9 cellular contexts compared by ENCODE assay signal in genomic region chr6:105359419-105360366, GRCh38. TPM values are rescaled to one million over a fixed set of nuclear protein-coding genes. Genes with fewer than 3 reads are reported as not detected.
DNase-seq lines count a peak whose midpoint lies in the region; ATAC-seq and TF ChIP-seq lines count a peak whose summit lies in the region.
"Had no signal": no experiment of that assay in that cellular context is flagged by ENCODE, and none has a peak within 500 bp of the region (broad histone marks: within the 10 kb centered on the region; RNA-seq: fewer than 3 reads in every experiment).

No MANE protein-coding gene starts in this region.

- no peak for ATAC-seq in GM19035 (IDR thresholded peaks at IDR 0.05; ENCODE audit: unreplicated experiment)
- ATAC-seq in HG02840 (IDR thresholded peaks at IDR 0.05; ENCODE audit: low FRiP score, unreplicated experiment) = no peak

- DNase-seq in GM04503 (ENCODE audit: low read depth) = peak; percentile 85
- peak; percentile 81 for DNase-seq in HT1080 (ENCODE audit: low read depth)
- peak; percentile 87 to 95 for DNase-seq in cardiac fibroblast (ENCODE audit: low read depth in 2 of 2)
- peak; percentile 90 for DNase-seq in osteoblast (ENCODE audit: insufficient read length, low spot score, missing footprints)
- no peak for DNase-seq in stimulated activated naive CD4-positive, alpha-beta T cell (lab: John Stamatoyannopoulos, UW)
- DNase-seq in occipital lobe (lab: John Stamatoyannopoulos, UW) = no peak
- DNase-seq: NCI-H526 had no signal

- peaks cover 20% of the 10 kb centered on the region for H3K4me1 ChIP-seq in osteoblast (ENCODE audit: insufficient read depth, low read length)

- no peaks in the 10 kb centered on the region for H4K20me1 ChIP-seq in osteoblast (ENCODE audit: insufficient read depth, low read length)

- no peaks in the 10 kb centered on the region for H3K79me2 ChIP-seq in osteoblast (ENCODE audit: insufficient read depth, low read length)

- H3K27me3 ChIP-seq in osteoblast (ENCODE audit: insufficient read depth, low read length) = no peaks in the 10 kb centered on the region

- H3K4me3 ChIP-seq in cardiac fibroblast (replicated peaks in 1 of 2; ENCODE audit: low read depth in 2 of 2, low read length in 2 of 2) = no peak overlapping the region
- H3K4me3 ChIP-seq in osteoblast (ENCODE audit: insufficient read depth, low read length) = no peak overlapping the region

- peak overlapping the region; percentile 75 for H3K27ac ChIP-seq in osteoblast (ENCODE audit: low read depth, low read length)

- no peaks in the 10 kb centered on the region for H3K9me3 ChIP-seq in osteoblast (ENCODE audit: low read depth, low read length)

- TF ChIP-seq CTCF in cardiac fibroblast (IDR thresholded peaks at IDR 0.05; ENCODE audit: low read depth, low read length) (no peak), osteoblast (IDR thresholded peaks at IDR 0.05; ENCODE audit: extremely low read depth, low read depth, low read length) (no peak)

- no peaks in the 10 kb centered on the region for H3K36me3 ChIP-seq in osteoblast (ENCODE audit: insufficient read depth, low read length)

- H3K4me2 ChIP-seq in osteoblast (ENCODE audit: insufficient read depth, low read length) = peak overlapping the region; percentile 43

- H2AFZ ChIP-seq in osteoblast (ENCODE audit: low read length) = no peak overlapping the region

RNA-seq across cellular contexts. Expression of gene PREP, which starts 43.2 kb away (rescaled TPM):
- total RNA-seq in HT1080 (2014; rRNA removed; shearing (Covaris generic)) = 25.4 and 42.4 TPM in 2 replicates
- polyA plus RNA-seq in HT1080 (2015; cell fraction: cytosol; rRNA removed) = 45.2 and 53.1 TPM in 2 replicates
- 73.0 and 83.2 TPM in 2 replicates for polyA plus RNA-seq in HT1080 (2015; cell fraction: nucleus; rRNA removed)
- total RNA-seq in osteoblast (15.0 and 17.7 TPM in 2 replicates), occipital lobe (25.7 TPM)

Comparison
In these comparisons a context has a peak if more than half of its experiments do, and no peak if none do; other contexts are left out.
1. DNase-seq: peak in GM04503 (single experiment), HT1080 (single experiment), cardiac fibroblast (2 of 2) and osteoblast (single experiment); none in stimulated activated naive CD4-positive, alpha-beta T cell (0 of 6) and occipital lobe (single experiment).